In genomic region chr4:143513314-143514211, GRCh38 we compare ENCODE assay signal across 1 cellular context.
A peak's percentile ranks its signal among the peaks of the same experiment; 100 is the strongest.
TF ChIP-seq lines count a peak whose summit lies in the region.

A gene with protein sequence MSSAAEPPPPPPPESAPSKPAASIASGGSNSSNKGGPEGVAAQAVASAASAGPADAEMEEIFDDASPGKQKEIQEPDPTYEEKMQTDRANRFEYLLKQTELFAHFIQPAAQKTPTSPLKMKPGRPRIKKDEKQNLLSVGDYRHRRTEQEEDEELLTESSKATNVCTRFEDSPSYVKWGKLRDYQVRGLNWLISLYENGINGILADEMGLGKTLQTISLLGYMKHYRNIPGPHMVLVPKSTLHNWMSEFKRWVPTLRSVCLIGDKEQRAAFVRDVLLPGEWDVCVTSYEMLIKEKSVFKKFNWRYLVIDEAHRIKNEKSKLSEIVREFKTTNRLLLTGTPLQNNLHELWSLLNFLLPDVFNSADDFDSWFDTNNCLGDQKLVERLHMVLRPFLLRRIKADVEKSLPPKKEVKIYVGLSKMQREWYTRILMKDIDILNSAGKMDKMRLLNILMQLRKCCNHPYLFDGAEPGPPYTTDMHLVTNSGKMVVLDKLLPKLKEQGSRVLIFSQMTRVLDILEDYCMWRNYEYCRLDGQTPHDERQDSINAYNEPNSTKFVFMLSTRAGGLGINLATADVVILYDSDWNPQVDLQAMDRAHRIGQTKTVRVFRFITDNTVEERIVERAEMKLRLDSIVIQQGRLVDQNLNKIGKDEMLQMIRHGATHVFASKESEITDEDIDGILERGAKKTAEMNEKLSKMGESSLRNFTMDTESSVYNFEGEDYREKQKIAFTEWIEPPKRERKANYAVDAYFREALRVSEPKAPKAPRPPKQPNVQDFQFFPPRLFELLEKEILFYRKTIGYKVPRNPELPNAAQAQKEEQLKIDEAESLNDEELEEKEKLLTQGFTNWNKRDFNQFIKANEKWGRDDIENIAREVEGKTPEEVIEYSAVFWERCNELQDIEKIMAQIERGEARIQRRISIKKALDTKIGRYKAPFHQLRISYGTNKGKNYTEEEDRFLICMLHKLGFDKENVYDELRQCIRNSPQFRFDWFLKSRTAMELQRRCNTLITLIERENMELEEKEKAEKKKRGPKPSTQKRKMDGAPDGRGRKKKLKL (plus strand): TSS chr4:143513702. CDS start chr4:143513925, 223 bp downstream.

TF ChIP-seq in GM12878, 131 proteins besides CTCF, POLR2A, EP300 and RAD21 (continued from another document and continues in another):
- TF ChIP-seq ZBTB11 (CRISPR knock-in tag; IDR thresholded peaks at IDR 0.05) (no peak), SUPT20H (IDR thresholded peaks at IDR 0.05; ENCODE audit: borderline replicate concordance, control insufficient read depth, low read depth, low read length) (no peak), HDAC6 (IDR thresholded peaks at IDR 0.05; ENCODE audit: unreplicated experiment) (no peak), CEBPZ (IDR thresholded peaks at IDR 0.05; ENCODE audit: low read depth, low read length) (no peak), CREM (IDR thresholded peaks at IDR 0.05; ENCODE audit: low read depth) (peak; percentile 65), IKZF2 (IDR thresholded peaks at IDR 0.05) (peak; percentile 39 to 60; a peak in 3 of 4 replicates), STAT1 (conservative IDR thresholded peaks at IDR 0.05) (no peak), RB1 (IDR thresholded peaks at IDR 0.05; ENCODE audit: borderline replicate concordance) (peak; percentile 92; the same call in 1 of the 2 replicates), TCF12 (IDR thresholded peaks at IDR 0.05; ENCODE audit: low read depth, low read length) (no peak), IRF3 (IDR thresholded peaks at IDR 0.05) (no peak), KAT2A (conservative IDR thresholded peaks at IDR 0.05; ENCODE audit: control insufficient read depth, low read depth, low read length) (no peak), BCL11A (IDR thresholded peaks at IDR 0.05; ENCODE audit: low read depth, low read length) (no peak), NKRF (conservative IDR thresholded peaks at IDR 0.05) (peak; percentile 79), GABPA (IDR thresholded peaks at IDR 0.05; ENCODE audit: low read depth) (no peak), REST (IDR thresholded peaks at IDR 0.05; ENCODE audit: low read depth, low read length) (no peak), SMAD5 (IDR thresholded peaks at IDR 0.05; ENCODE audit: low read depth) (peak; percentile 67; the same call in 1 of the 2 replicates), RELB (IDR thresholded peaks at IDR 0.05; ENCODE audit: low read depth) (no peak; the same call in 1 of the 2 replicates), TAF1 (IDR thresholded peaks at IDR 0.05; ENCODE audit: borderline replicate concordance, low read depth, low read length) (peak; percentile 51; the same call in 1 of the 2 replicates), ZSCAN29 (IDR thresholded peaks at IDR 0.05) (no peak), PAX8 (IDR thresholded peaks at IDR 0.05) (no peak), JUNB (IDR thresholded peaks at IDR 0.05) (no peak), TARDBP (IDR thresholded peaks at IDR 0.05; ENCODE audit: borderline replicate concordance) (no peak), CBFB (IDR thresholded peaks at IDR 0.05; ENCODE audit: low read depth) (peak; percentile 79; the same call in 1 of the 2 replicates), BCLAF1 (IDR thresholded peaks at IDR 0.05) (no peak), RBBP5 (conservative IDR thresholded peaks at IDR 0.05) (0 out of 2 replicates have a peak, but pooled peaks have one; percentile 68), SMC3 (IDR thresholded peaks at IDR 0.05; ENCODE audit: borderline replicate concordance, low read length) (no peak)
- TF ChIP-seq, protein P1, sequence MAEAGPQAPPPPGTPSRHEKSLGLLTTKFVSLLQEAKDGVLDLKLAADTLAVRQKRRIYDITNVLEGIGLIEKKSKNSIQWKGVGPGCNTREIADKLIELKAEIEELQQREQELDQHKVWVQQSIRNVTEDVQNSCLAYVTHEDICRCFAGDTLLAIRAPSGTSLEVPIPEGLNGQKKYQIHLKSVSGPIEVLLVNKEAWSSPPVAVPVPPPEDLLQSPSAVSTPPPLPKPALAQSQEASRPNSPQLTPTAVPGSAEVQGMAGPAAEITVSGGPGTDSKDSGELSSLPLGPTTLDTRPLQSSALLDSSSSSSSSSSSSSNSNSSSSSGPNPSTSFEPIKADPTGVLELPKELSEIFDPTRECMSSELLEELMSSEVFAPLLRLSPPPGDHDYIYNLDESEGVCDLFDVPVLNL (IDR thresholded peaks at IDR 0.05; ENCODE audit: low read depth, low read length): no peak; the same call in 1 of the 2 replicates
